Comparison of ENCODE assay signal across 8 cellular contexts in the genomic region with DNA sequence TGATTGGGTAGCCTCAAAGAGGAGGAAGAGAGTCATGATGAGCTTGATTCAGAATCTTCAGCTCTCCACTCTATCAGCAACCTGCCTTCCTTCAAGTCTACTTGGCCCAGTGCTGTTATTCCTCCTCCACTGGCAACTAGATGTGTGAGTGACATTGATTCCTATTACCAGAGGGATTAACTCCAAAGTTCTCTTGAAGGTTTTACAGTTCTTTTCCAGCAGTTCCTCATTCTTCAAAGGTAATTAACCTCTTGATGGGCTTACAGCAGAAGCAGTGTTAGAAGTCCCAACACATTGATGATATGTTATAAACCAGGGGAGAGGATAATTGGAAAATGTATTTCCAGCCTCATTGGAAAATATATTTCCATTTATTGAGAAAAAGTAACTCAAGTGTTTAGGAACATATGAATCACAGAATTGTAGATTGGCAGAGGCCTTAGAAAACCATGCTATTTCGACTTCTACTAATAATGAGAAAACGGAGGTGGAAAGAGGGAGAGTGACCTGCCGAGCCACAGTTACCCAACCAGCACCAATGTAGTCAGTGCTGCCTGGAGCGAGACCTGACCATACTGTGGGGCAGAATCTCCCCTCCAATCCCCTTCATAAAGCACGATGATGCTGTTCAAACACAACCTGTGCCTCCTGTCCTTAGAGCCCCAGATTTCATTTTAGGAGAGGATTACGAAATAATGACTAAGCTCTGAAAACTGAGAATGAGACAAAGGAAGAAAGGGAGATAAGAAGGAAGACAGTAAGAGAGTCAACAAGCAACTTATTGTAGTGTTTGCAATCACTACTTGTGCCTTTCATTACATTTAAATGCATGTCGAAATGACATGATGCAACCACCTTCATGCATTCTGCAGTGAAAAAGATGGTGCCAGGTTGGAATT.
DNase-seq lines count a peak whose midpoint lies in the region; ATAC-seq and TF ChIP-seq lines count a peak whose summit lies in the region.

No MANE protein-coding gene starts in this region.

- 88 to 89% methylated on average over 7 of the region's 7 CpGs for WGBS in gastroesophageal sphincter (ENCODE audit: low coverage in 1 of 2), 2 donors
- 88 to 94% methylated on average over 7 of the region's 7 CpGs for WGBS in heart right ventricle, 2 donors
- WGBS in SK-N-SH (ENCODE audit: low lambda C conversion rate), result 82% methylated on average over 7 of the region's 7 CpGs

- no peak for TF ChIP-seq RAD21 in SK-N-SH (IDR thresholded peaks at IDR 0.05; ENCODE audit: low read length)

- ATAC-seq in HG03460 (IDR thresholded peaks at IDR 0.05; ENCODE audit: unreplicated experiment) (peak; percentile 76), gastroesophageal sphincter (no peak), heart right ventricle (no peak)

- H3K4me3 ChIP-seq in brain microvascular endothelial cell (ENCODE audit: low read depth, low read length), result no peak overlapping the region
- H3K4me3 ChIP-seq in gastroesophageal sphincter, result no peak overlapping the region
- no peak overlapping the region for H3K4me3 ChIP-seq in heart right ventricle
- H3K4me3 ChIP-seq in SK-N-SH (ENCODE audit: low read depth in 2 of 2, low read length in 1 of 2), result no peak overlapping the region

- H2AFZ ChIP-seq in SK-N-SH (ENCODE audit: low read depth), result no peak overlapping the region

- H3K4me1 ChIP-seq in gastroesophageal sphincter (peaks cover 0 to 24% (median 0%) of the 10 kb centered on the region in 3 donors), heart right ventricle (peaks cover 0 to 79% (median 12%) of the 10 kb centered on the region in 9 donors), SK-N-SH (ENCODE audit: control insufficient read depth in 1 of 2, insufficient read depth in 2 of 2, low read depth in 1 of 2, low read length in 1 of 2) (peaks cover 0 to 11% of the 10 kb centered on the region in 2 experiments; a peak in 1 of 4 replicates)

- DNase-seq in GM10248 (ENCODE audit: extremely low spot score), result peak; percentile 53
- DNase-seq in GM20000 (ENCODE audit: low spot score), result peak; percentile 51
- DNase-seq in brain microvascular endothelial cell, result no peak
- DNase-seq in heart right ventricle, result no peak
- DNase-seq in DMS153 (lab: John Stamatoyannopoulos, UW), result no peak
- DNase-seq in SK-N-SH, result no peak

- no peak overlapping the region for H3K9ac ChIP-seq in SK-N-SH

- H3F3A ChIP-seq in SK-N-SH (replicated peaks; ENCODE audit: insufficient read depth), result peaks cover 14% of the 10 kb centered on the region

- TF ChIP-seq EP300 in gastroesophageal sphincter (IDR thresholded peaks at IDR 0.05) (no peak), SK-N-SH (IDR thresholded peaks at IDR 0.05; ENCODE audit: borderline replicate concordance in 1 of 2, low read depth in 1 of 2, low read length in 1 of 2) (no peak)

- intact Hi-C loops in heart right ventricle (cut with DNase I), result no loop called here

- H3K9me3 ChIP-seq in gastroesophageal sphincter, result no peaks in the 10 kb centered on the region
- no peaks in the 10 kb centered on the region for H3K9me3 ChIP-seq in heart right ventricle
- no peaks in the 10 kb centered on the region for H3K9me3 ChIP-seq in SK-N-SH

- POLR2A ChIA-PET in GM10248 (lab: Yijun Ruan, JAX) (no interaction called here), SK-N-SH (lab: Yijun Ruan, JAX) (no interaction called here)

- TF ChIP-seq CTCF in GM10248 (IDR thresholded peaks at IDR 0.05; ENCODE audit: control extremely low read depth, extremely low read depth, low read depth, missing control alignments), result no peak
- TF ChIP-seq CTCF in GM20000 (IDR thresholded peaks at IDR 0.05; ENCODE audit: extremely low read depth, missing control alignments), result no peak
- no peak for TF ChIP-seq CTCF in brain microvascular endothelial cell (IDR thresholded peaks at IDR 0.05; ENCODE audit: low read depth, low read length, missing control alignments)
- no peak for TF ChIP-seq CTCF in gastroesophageal sphincter (IDR thresholded peaks at IDR 0.05)
- no peak for TF ChIP-seq CTCF in heart right ventricle (IDR thresholded peaks at IDR 0.05)
- TF ChIP-seq CTCF in SK-N-SH (IDR thresholded peaks at IDR 0.05), result no peak

- no peak for TF ChIP-seq POLR2A in gastroesophageal sphincter (IDR thresholded peaks at IDR 0.05)

- H3K4me2 ChIP-seq in SK-N-SH, result no peak overlapping the region

- in situ Hi-C loops in brain microvascular endothelial cell (cut with HindIII; ENCODE audit: low pct_ligation_motif_present, low sequenced_read_pairs), result no loop called here

- no peaks in the 10 kb centered on the region for H3K9me2 ChIP-seq in SK-N-SH

- H3K36me3 ChIP-seq in brain microvascular endothelial cell (replicated peaks) (no peaks in the 10 kb centered on the region), gastroesophageal sphincter (no peaks in the 10 kb centered on the region), heart right ventricle (no peaks in the 10 kb centered on the region), SK-N-SH (replicated peaks in 1 of 2; ENCODE audit: control insufficient read depth in 1 of 2, insufficient read depth in 2 of 2, low read length in 1 of 2) (peaks cover 0 to 3% of the 10 kb centered on the region in 2 experiments)

- peak overlapping the region; percentile 64 for H3K27ac ChIP-seq in brain microvascular endothelial cell
- H3K27ac ChIP-seq in gastroesophageal sphincter, result no peak overlapping the region
- H3K27ac ChIP-seq in heart right ventricle, result peak overlapping the region in 1 of 10 donors; percentile 11
- peak overlapping the region in 1 of 2 experiments; percentile 81; a peak in 2 of 4 replicates for H3K27ac ChIP-seq in SK-N-SH (ENCODE audit: low read depth in 2 of 2, low read length in 1 of 2)

- CTCF ChIA-PET in GM10248 (lab: Yijun Ruan, JAX), result interaction anchor here (0.9 to 1.6 kb wide), 9 partner anchors 9 to 149 kb away, joined by 3 to 7 read pairs (median 3); no protein-coding TSS in a partner anchor
- CTCF ChIA-PET in SK-N-SH (lab: Yijun Ruan, JAX), result no interaction called here

- peaks cover 83% of the 10 kb centered on the region for H3K79me2 ChIP-seq in SK-N-SH (ENCODE audit: insufficient read depth)

- H4K20me1 ChIP-seq in SK-N-SH (ENCODE audit: insufficient read depth), result no peaks in the 10 kb centered on the region; the same call in 1 of the 2 replicates

- H3K27me3 ChIP-seq in brain microvascular endothelial cell (replicated peaks) (no peaks in the 10 kb centered on the region), gastroesophageal sphincter (no peaks in the 10 kb centered on the region), heart right ventricle (no peaks in the 10 kb centered on the region), SK-N-SH (ENCODE audit: insufficient read depth) (no peaks in the 10 kb centered on the region)

TF ChIP-seq in SK-N-SH, 30 proteins besides CTCF, POLR2A, EP300 and RAD21:
- no peak for TF ChIP-seq SMC3 (IDR thresholded peaks at IDR 0.05; ENCODE audit: low read depth, low read length)
- no peak for TF ChIP-seq JUND (IDR thresholded peaks at IDR 0.05)

Comparison
In these comparisons a context has a peak if more than half of its experiments do, and no peak if none do; other contexts are left out.
1. DNase-seq: peak in GM10248 (single experiment) and GM20000 (single experiment); none in brain microvascular endothelial cell (single experiment), heart right ventricle (0 of 2), DMS153 (single experiment) and SK-N-SH (single experiment).